1 cellular context compared by ENCODE assay signal in genomic region chr3:156509209-156510174, GRCh38.
TF ChIP-seq lines count a peak whose summit lies in the region.

No MANE protein-coding gene starts in this region.

TF ChIP-seq in WTC11, 78 proteins besides CTCF, POLR2A, EP300 and RAD21 (continued from another document):
- TF ChIP-seq PRDM15 (CRISPR knock-in tag; IDR thresholded peaks at IDR 0.05) (no peak), GABPB1 (CRISPR knock-in tag; IDR thresholded peaks at IDR 0.05) (no peak), FOXP4 (CRISPR knock-in tag; IDR thresholded peaks at IDR 0.05) (no peak)
